ENCODE assay signal across 24 cellular contexts in genomic region chr9:78521680-78522079, GRCh38.
"Had no signal": no experiment of that assay in that cellular context is flagged by ENCODE, and none has a peak within 500 bp of the region (broad histone marks: within the 10 kb centered on the region; RNA-seq: fewer than 3 reads in every experiment).

No MANE protein-coding gene starts in this region.

- H3K9me3 ChIP-seq: MG63, SJSA1 had no signal

- DNase-seq: IMR-90, Karpas-422, KG1, MG63, NCI-H1092, NCI-H1105 treated with DMSO at 0.1 percent for 48 hours, NCI-H1417 treated with DMSO at 0.1 percent for 48 hours, NCI-H146, NCI-H1694 treated with DMSO at 0.1 percent for 48 hours, NCI-H1930, NCI-H2081, NCI-H2171, NCI-H226, NCI-H446, NCI-H510A, NCI-H524 treated with DMSO at 0.1 percent for 48 hours, NCI-H69, NCI-H774, Right ventricle myocardium superior, RPMI8226, SIG-M5 had no signal

- H3K4me1 ChIP-seq: SJSA1 had no signal

- H3K36me3 ChIP-seq: MG63, SJSA1 had no signal

- H3K4me3 ChIP-seq: MG63, SJSA1, SK-N-MC had no signal

- FAIRE-seq: RCC 7860 had no signal

- H3K27ac ChIP-seq: SJSA1, SK-N-MC had no signal
